ENCODE assay signal across 24 cellular contexts in the genomic region with DNA sequence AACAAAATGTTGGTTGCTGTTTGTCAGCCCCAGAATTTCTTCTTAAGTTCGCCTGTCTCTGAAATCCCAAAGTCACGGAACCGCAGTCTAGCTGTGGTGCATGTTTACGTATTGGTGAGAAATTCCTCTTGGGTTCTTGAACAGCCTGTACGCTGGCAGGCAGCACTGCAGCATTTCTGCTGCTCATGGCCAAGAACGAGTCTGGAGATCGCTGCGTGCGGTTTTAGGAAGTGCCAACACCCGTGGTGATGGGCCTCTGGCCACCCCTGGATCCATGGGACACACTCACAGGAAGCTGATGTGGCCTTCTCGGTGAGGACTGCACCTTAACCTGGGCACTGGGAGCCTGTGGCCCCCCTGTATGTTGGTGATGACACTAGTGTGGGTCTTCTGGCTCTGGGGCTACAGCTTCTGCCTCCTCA. TPM values are rescaled to one million over a fixed set of nuclear protein-coding genes. Genes with fewer than 3 reads are reported as not detected.
DNase-seq lines count a peak whose midpoint lies in the region; ATAC-seq, FAIRE-seq and TF ChIP-seq lines count a peak whose summit lies in the region.
"Had no signal": no experiment of that assay in that cellular context is flagged by ENCODE, and none has a peak within 500 bp of the region (broad histone marks: within the 10 kb centered on the region; RNA-seq: fewer than 3 reads in every experiment).

No MANE protein-coding gene starts in this region.

- H3K36me3 ChIP-seq in astrocyte (ENCODE audit: insufficient read depth, low read length) (peaks cover 61% of the 10 kb centered on the region), heart right ventricle (peaks cover 0 to 72% (median 21%) of the 10 kb centered on the region in 9 donors), transverse colon (peaks cover 0 to 41% (median 10%) of the 10 kb centered on the region in 4 donors)
- H3K36me3 ChIP-seq: uterus had no signal

- DNase-seq in astrocyte (ENCODE audit: low read depth), result no peak
- DNase-seq in heart right ventricle, result peak in 1 of 2 donors; percentile 51
- DNase-seq in mucosa of gallbladder (ENCODE audit: low spot score), result peak; percentile 48
- no peak for DNase-seq in transverse colon
- no peak for DNase-seq in medulla oblongata (ENCODE audit: extremely low spot score)
- no peak for DNase-seq in activated CD8-positive, alpha-beta T cell treated with anti-CD3 and anti-CD28 coated beads for 36 hours
- DNase-seq: activated CD4-positive, alpha-beta T cell treated with anti-CD3 and anti-CD28 coated beads, Interleukin-2, amount 10 ng/mL, durations not matched to agents 24 days and 14 days; activated naive CD4-positive, alpha-beta T cell treated with Interleukin-2 at 50 U/mL for 16 hours; activated T-cell treated with anti-CD3 and anti-CD28 coated beads, Interleukin-2, amount 50 U/mL, for 72 hours; brain microvascular endothelial cell; DND-41; effector CD4-positive, alpha-beta T cell; kidney glomerular epithelial cell; naive thymus-derived CD4-positive, alpha-beta T cell; NCI-H1436; NCI-H2107; NCI-H446 treated with DMSO at 0.1 percent for 48 hours; stimulated activated CD4-positive, alpha-beta T cell treated with anti-CD3 and anti-CD28 coated beads, Interleukin-15, amount 100 ng/mL, for 24 hours; stimulated activated naive B cell treated with anti-CD40 and anti-IgM and Interleukin-4, amounts not matched to agents 10 μg/mL and 1 μg/mL and 100 μg/mL, for 72 hours; WERI-Rb-1 had no signal

- H3K9me3 ChIP-seq in astrocyte (ENCODE audit: insufficient read depth, low read depth, low read length) (peaks cover 3% of the 10 kb centered on the region), heart right ventricle (peaks cover 0 to 3% (median 0%) of the 10 kb centered on the region in 11 donors), transverse colon (no peaks in the 10 kb centered on the region)
- H3K9me3 ChIP-seq: suprapubic skin, uterus had no signal

- no peak overlapping the region for H3K4me3 ChIP-seq in astrocyte (ENCODE audit: insufficient read depth, low read depth, low read length)
- H3K4me3 ChIP-seq in heart right ventricle, result no peak overlapping the region
- H3K4me3 ChIP-seq in transverse colon, result no peak overlapping the region
- H3K4me3 ChIP-seq: suprapubic skin, uterus had no signal

- H3K27ac ChIP-seq in astrocyte (ENCODE audit: low read depth, low read length), result no peak overlapping the region
- H3K27ac ChIP-seq in heart right ventricle, result peak overlapping the region in 8 of 10 donors; percentile 21 to 80 (median 55)
- H3K27ac ChIP-seq in transverse colon, result peak overlapping the region in 3 of 4 donors; percentile 38 to 51 (median 43)
- H3K27ac ChIP-seq: C4-2B, suprapubic skin, uterus, WERI-Rb-1 had no signal

- no peak for TF ChIP-seq POLR2A in transverse colon (IDR thresholded peaks at IDR 0.05)

- no peaks in the 10 kb centered on the region for H3K4me1 Mint-ChIP-seq in astrocyte (ENCODE audit: low read depth, unreplicated experiment)
- H3K4me1 Mint-ChIP-seq in activated CD8-positive, alpha-beta T cell treated with anti-CD3 and anti-CD28 coated beads for 36 hours (ENCODE audit: low read depth), result peaks cover 6% of the 10 kb centered on the region
- H3K4me1 Mint-ChIP-seq: activated CD4-positive, alpha-beta T cell treated with anti-CD3 and anti-CD28 coated beads, Interleukin-2, amount 10 ng/mL, durations not matched to agents 24 days and 14 days had no signal

- no peak overlapping the region for H3K4me3 Mint-ChIP-seq in astrocyte (ENCODE audit: unreplicated experiment)
- no peak overlapping the region for H3K4me3 Mint-ChIP-seq in activated CD8-positive, alpha-beta T cell treated with anti-CD3 and anti-CD28 coated beads for 36 hours
- H3K4me3 Mint-ChIP-seq: activated CD4-positive, alpha-beta T cell treated with anti-CD3 and anti-CD28 coated beads, Interleukin-2, amount 10 ng/mL, durations not matched to agents 24 days and 14 days; activated T-cell treated with anti-CD3 and anti-CD28 coated beads, Interleukin-2, amount 50 U/mL, for 72 hours; naive thymus-derived CD4-positive, alpha-beta T cell; stimulated activated naive B cell treated with anti-CD40 and anti-IgM and Interleukin-4, amounts not matched to agents 10 μg/mL and 1 μg/mL and 100 μg/mL, for 72 hours had no signal

- WGBS in heart right ventricle, 2 donors, result 62 to 66% methylated on average over 11 of the region's 11 CpGs
- 91 to 94% methylated on average over 7 to 11 of the region's 11 CpGs for WGBS in transverse colon (ENCODE audit: low coverage in 1 of 2), 2 donors

- H3K9ac ChIP-seq in astrocyte (ENCODE audit: low read length), result no peak overlapping the region

- peaks cover 5% of the 10 kb centered on the region for H3K9me3 Mint-ChIP-seq in astrocyte (ENCODE audit: unreplicated experiment)
- peaks cover 2% of the 10 kb centered on the region for H3K9me3 Mint-ChIP-seq in activated CD8-positive, alpha-beta T cell treated with anti-CD3 and anti-CD28 coated beads for 36 hours
- H3K9me3 Mint-ChIP-seq: activated CD4-positive, alpha-beta T cell treated with anti-CD3 and anti-CD28 coated beads, Interleukin-2, amount 10 ng/mL, durations not matched to agents 24 days and 14 days had no signal

- no peak overlapping the region for H2AFZ ChIP-seq in astrocyte (ENCODE audit: low read depth, low read length)

- peaks cover 39% of the 10 kb centered on the region for H3K36me3 Mint-ChIP-seq in astrocyte (ENCODE audit: low read depth, unreplicated experiment)
- peaks cover 44% of the 10 kb centered on the region for H3K36me3 Mint-ChIP-seq in activated CD8-positive, alpha-beta T cell treated with anti-CD3 and anti-CD28 coated beads for 36 hours (ENCODE audit: low read depth)

- peak in 7 of 8 donors; percentile 48 to 88 (median 65) for ATAC-seq in heart right ventricle
- no peak for ATAC-seq in activated CD8-positive, alpha-beta T cell treated with anti-CD3 and anti-CD28 coated beads for 36 hours
- ATAC-seq in GM21723 (IDR thresholded peaks at IDR 0.05; ENCODE audit: unreplicated experiment), result no peak
- ATAC-seq: activated T-cell treated with anti-CD3 and anti-CD28 coated beads, Interleukin-2, amount 50 U/mL, for 72 hours; stimulated activated naive B cell treated with anti-CD40 and anti-IgM and Interleukin-4, amounts not matched to agents 10 μg/mL and 1 μg/mL and 100 μg/mL, for 72 hours had no signal

- TF ChIP-seq CTCF in astrocyte (IDR thresholded peaks at IDR 0.05; ENCODE audit: insufficient read depth, low read depth, low read length) (no peak), heart right ventricle (IDR thresholded peaks at IDR 0.05) (no peak), transverse colon (IDR thresholded peaks at IDR 0.05) (no peak)
- TF ChIP-seq CTCF in activated CD8-positive, alpha-beta T cell treated with anti-CD3 and anti-CD28 coated beads for 36 hours (IDR thresholded peaks at IDR 0.05), result no peak

- H3K79me2 ChIP-seq in astrocyte (ENCODE audit: insufficient read depth, low read length), result peaks cover 57% of the 10 kb centered on the region

- H3K27ac Mint-ChIP-seq in astrocyte (ENCODE audit: unreplicated experiment), result peak overlapping the region; percentile 22
- no peak overlapping the region for H3K27ac Mint-ChIP-seq in activated CD8-positive, alpha-beta T cell treated with anti-CD3 and anti-CD28 coated beads for 36 hours
- H3K27ac Mint-ChIP-seq: activated CD4-positive, alpha-beta T cell treated with anti-CD3 and anti-CD28 coated beads, Interleukin-2, amount 10 ng/mL, durations not matched to agents 24 days and 14 days; stimulated activated naive B cell treated with anti-CD40 and anti-IgM and Interleukin-4, amounts not matched to agents 10 μg/mL and 1 μg/mL and 100 μg/mL, for 72 hours had no signal

- no peak overlapping the region for H3K4me2 ChIP-seq in astrocyte (ENCODE audit: low read length)

- in situ Hi-C loops in transverse colon (cut with MboI; ENCODE audit: low pct_ligation_motif_present in 1 of 4, low pct_unique_long_range_greater_than_20kb in 1 of 4, low sequenced_read_pairs in 3 of 4), result loop anchor here in 1 of 4 donors (10.0 kb wide), 1 partner anchor 66 kb away; no protein-coding TSS in a partner anchor

- no peaks in the 10 kb centered on the region for H3K27me3 Mint-ChIP-seq in astrocyte (ENCODE audit: low read depth, unreplicated experiment)
- H3K27me3 Mint-ChIP-seq in activated CD8-positive, alpha-beta T cell treated with anti-CD3 and anti-CD28 coated beads for 36 hours, result no peaks in the 10 kb centered on the region
- H3K27me3 Mint-ChIP-seq: activated CD4-positive, alpha-beta T cell treated with anti-CD3 and anti-CD28 coated beads, Interleukin-2, amount 10 ng/mL, durations not matched to agents 24 days and 14 days; naive thymus-derived CD4-positive, alpha-beta T cell; stimulated activated naive B cell treated with anti-CD40 and anti-IgM and Interleukin-4, amounts not matched to agents 10 μg/mL and 1 μg/mL and 100 μg/mL, for 72 hours had no signal

- no peak for FAIRE-seq in astrocyte (lab: Jason Lieb, UNC)

- TF ChIP-seq EP300 in transverse colon (IDR thresholded peaks at IDR 0.05; ENCODE audit: low read depth), result no peak

- CTCF ChIA-PET in activated CD8-positive, alpha-beta T cell treated with anti-CD3 and anti-CD28 coated beads for 36 hours (lab: Charles Lee), result no interaction called here

- POLR2A ChIA-PET in activated CD8-positive, alpha-beta T cell treated with anti-CD3 and anti-CD28 coated beads for 36 hours (lab: Charles Lee), result no interaction called here

- intact Hi-C loops in heart right ventricle (cut with DNase I), result loop anchor here in 1 of 10 donors (5.0 kb wide), 1 partner anchor 73 kb away; no protein-coding TSS in a partner anchor
- intact Hi-C loops in transverse colon (cut with DNase I; ENCODE audit: low total_unique reads), result no loop called here
- intact Hi-C loops in activated CD8-positive, alpha-beta T cell treated with anti-CD3 and anti-CD28 coated beads for 36 hours (cut with micrococcal nuclease), result no loop called here

- H3K27me3 ChIP-seq in astrocyte (ENCODE audit: insufficient read depth, low read length), result no peaks in the 10 kb centered on the region
- peaks cover 0 to 3% (median 0%) of the 10 kb centered on the region in 7 donors for H3K27me3 ChIP-seq in heart right ventricle
- H3K27me3 ChIP-seq in transverse colon, result no peaks in the 10 kb centered on the region
- H3K27me3 ChIP-seq: brain microvascular endothelial cell, suprapubic skin, uterus had no signal

- H4K20me1 ChIP-seq in astrocyte (ENCODE audit: insufficient read depth, low read length), result peaks cover 33% of the 10 kb centered on the region

- H3K4me1 ChIP-seq in astrocyte (ENCODE audit: insufficient read depth, low read length), result no peaks in the 10 kb centered on the region
- peaks cover 0 to 36% (median 22%) of the 10 kb centered on the region in 9 donors for H3K4me1 ChIP-seq in heart right ventricle
- H3K4me1 ChIP-seq in transverse colon, result no peaks in the 10 kb centered on the region
- H3K4me1 ChIP-seq: uterus had no signal

RNA-seq across cellular contexts. Expression of a gene that starts 23.7 kb away (rescaled TPM):
- total RNA-seq in astrocyte (30.6 and 31.7 TPM in 2 replicates), heart right ventricle (10 to 100 TPM; 31.4 to 61.5 (median 51.2) TPM), mucosa of gallbladder (24.9 TPM), transverse colon (10 to 100 TPM in 3 of 4 donors, 1 to 10 TPM in 1; 9.4 to 48.3 (median 17.2) TPM)
- 10 to 100 TPM; 32.0 to 41.9 TPM for polyA plus RNA-seq in heart right ventricle
- 10 to 100 TPM; 39.8 to 48.1 TPM for total RNA-seq in activated CD8-positive, alpha-beta T cell treated with anti-CD3 and anti-CD28 coated beads for 36 hours

Comparison
In these comparisons a context has a peak if more than half of its experiments do, and no peak if none do; other contexts are left out.
1. ATAC-seq: peak in heart right ventricle (7 of 8); none in activated CD8-positive, alpha-beta T cell treated with anti-CD3 and anti-CD28 coated beads for 36 hours (single experiment) and GM21723 (single experiment).